ENCODE assay signal across 12 cellular contexts in the genomic region with DNA sequence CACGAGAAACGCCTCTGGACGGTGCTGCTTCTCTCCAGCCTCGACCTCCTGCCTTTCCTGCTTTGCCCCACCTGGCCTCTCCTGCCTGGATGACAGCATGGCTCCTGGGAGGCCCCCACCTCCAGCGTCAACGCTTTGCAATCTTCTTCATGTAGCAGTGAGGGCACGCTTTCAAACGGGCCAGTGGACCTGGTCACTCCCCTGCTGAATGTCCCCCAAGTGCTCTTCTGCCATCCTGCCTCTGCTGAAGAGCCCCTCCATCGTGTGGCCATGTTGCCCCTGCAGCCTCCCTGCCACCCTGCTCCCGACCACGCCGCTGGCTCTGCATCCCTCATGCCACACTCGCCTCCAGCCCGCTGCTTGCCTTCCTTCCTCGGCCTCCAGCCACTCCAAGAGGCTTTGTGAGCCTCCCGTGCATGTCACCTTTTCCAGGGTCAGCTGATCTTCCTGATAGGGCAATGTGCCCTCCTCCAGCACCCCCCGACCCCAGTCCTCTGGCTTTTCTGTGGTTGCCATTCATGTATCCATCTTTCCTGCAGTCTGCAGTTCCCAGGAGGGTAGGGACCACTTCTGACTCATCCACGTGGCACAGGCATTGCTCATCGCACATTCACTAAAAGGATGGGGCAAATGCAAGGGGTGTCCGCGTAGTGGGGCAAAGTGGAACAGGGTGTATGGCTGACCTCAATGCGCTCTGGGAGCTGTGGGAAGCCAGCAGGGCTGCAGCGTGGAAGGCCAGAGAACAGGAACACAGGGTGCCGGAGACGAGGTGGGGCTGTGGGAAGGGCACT.
DNase-seq lines count a peak whose midpoint lies in the region; ATAC-seq, FAIRE-seq and TF ChIP-seq lines count a peak whose summit lies in the region.
"Had no signal": no experiment of that assay in that cellular context is flagged by ENCODE, and none has a peak within 500 bp of the region (broad histone marks: within the 10 kb centered on the region; RNA-seq: fewer than 3 reads in every experiment).

No MANE protein-coding gene starts in this region.

- ATAC-seq in HepG2 (no peak), right lobe of liver (no peak), mucosa of descending colon (no peak)

- H4K20me1 ChIP-seq in HepG2 (ENCODE audit: insufficient read depth, low read length) (no peaks in the 10 kb centered on the region), fibroblast of lung (ENCODE audit: control insufficient read depth, extremely low read depth, insufficient read depth, low read length) (no peaks in the 10 kb centered on the region)

- H3K79me2 ChIP-seq in HepG2 (ENCODE audit: insufficient read depth, low read length) (no peaks in the 10 kb centered on the region), fibroblast of lung (ENCODE audit: control insufficient read depth, insufficient read depth, low read length) (no peaks in the 10 kb centered on the region)

- CTCF ChIA-PET in HepG2 (lab: Yijun Ruan, JAX; ENCODE audit: low intra/inter-chr PET ratio, low total read pairs) (no interaction called here), RWPE1 (lab: Yijun Ruan, JAX) (no interaction called here)

- TF ChIP-seq RAD21 in HepG2 (CRISPR knock-in tag; IDR thresholded peaks at IDR 0.05) = no peak

- in situ Hi-C loops in HepG2 (cut with HindIII; ENCODE audit: extremely low pct_ligation_motif_present, low pct_unique_long_range_greater_than_20kb) = no loop called here

- H3K4me1 ChIP-seq in HepG2 (ENCODE audit: insufficient read depth, low read length) (peaks cover 12% of the 10 kb centered on the region), right lobe of liver (no peaks in the 10 kb centered on the region), fibroblast of lung (ENCODE audit: control insufficient read depth, extremely low read depth, insufficient read depth, low read length) (no peaks in the 10 kb centered on the region), mucosa of descending colon (ENCODE audit: low read depth) (peaks cover 11% of the 10 kb centered on the region)

- TF ChIP-seq CTCF in HepG2 (CRISPR knock-in tag; IDR thresholded peaks at IDR 0.05) (no peak), right lobe of liver (IDR thresholded peaks at IDR 0.05) (no peak), RWPE1 (conservative IDR thresholded peaks at IDR 0.05; ENCODE audit: low read depth) (no peak), fibroblast of lung (conservative IDR thresholded peaks at IDR 0.05 in 1 of 2, IDR thresholded peaks at IDR 0.05 in 1 of 2; ENCODE audit: low read depth in 1 of 2, low read length in 2 of 2) (no peak), mucosa of descending colon (IDR thresholded peaks at IDR 0.05) (no peak)

- H3K9me3 ChIP-seq in HepG2 (ENCODE audit: low read length) (no peaks in the 10 kb centered on the region), right lobe of liver (no peaks in the 10 kb centered on the region), fibroblast of lung (ENCODE audit: control insufficient read depth, insufficient read depth, low read depth, low read length) (no peaks in the 10 kb centered on the region), mucosa of descending colon (no peaks in the 10 kb centered on the region)
- H3K9me3 ChIP-seq: neutrophil, sigmoid colon had no signal

- 93% methylated on average over 25 of the region's 25 CpGs for WGBS in HepG2 (ENCODE audit: low lambda C conversion rate)
- WGBS in right lobe of liver (ENCODE audit: insufficient coverage, low coverage, low lambda C conversion rate, missing lambda C conversion rate) = 88% methylated on average over 20 of the region's 25 CpGs

- H3K36me3 ChIP-seq in HepG2 (replicated peaks in 1 of 2; ENCODE audit: control insufficient read depth in 1 of 2, insufficient read depth in 2 of 2, low read length in 2 of 2) (peaks cover 2 to 5% of the 10 kb centered on the region in 2 experiments; a peak in 2 of 5 replicates), right lobe of liver (no peaks in the 10 kb centered on the region), fibroblast of lung (ENCODE audit: control insufficient read depth, insufficient read depth, low read length) (no peaks in the 10 kb centered on the region), mucosa of descending colon (ENCODE audit: low read depth) (no peaks in the 10 kb centered on the region)

- H3K4me2 ChIP-seq in HepG2 (ENCODE audit: low read depth, low read length) = no peak overlapping the region
- no peak overlapping the region for H3K4me2 ChIP-seq in fibroblast of lung (ENCODE audit: extremely low read depth, insufficient read depth, low read length)

- intact Hi-C loops in HepG2 (cut with micrococcal nuclease; ENCODE audit: unreplicated experiment) (no loop called here), right lobe of liver (cut with DNase I) (no loop called here), mucosa of descending colon (cut with DNase I, micrococcal nuclease) (no loop called here)

- TF ChIP-seq EP300 in HepG2 (IDR thresholded peaks at IDR 0.05; ENCODE audit: low read depth in 2 of 2, low read length in 2 of 2) (no peak), HepG2 (CRISPR knock-in tag; IDR thresholded peaks at IDR 0.05; ENCODE audit: borderline replicate concordance) (no peak)

- no peak overlapping the region for H3K4me3 ChIP-seq in HepG2 (replicated peaks in 1 of 3; ENCODE audit: insufficient read depth in 1 of 3, low read depth in 2 of 3, low read length in 3 of 3)
- no peak overlapping the region for H3K4me3 ChIP-seq in right lobe of liver
- H3K4me3 ChIP-seq in fibroblast of lung (replicated peaks in 1 of 4; ENCODE audit: control extremely low read depth in 1 of 4, insufficient read depth in 1 of 4, low read depth in 3 of 4, low read length in 4 of 4) = no peak overlapping the region
- H3K4me3 ChIP-seq in mucosa of descending colon = no peak overlapping the region
- H3K4me3 ChIP-seq: sigmoid colon had no signal

- POLR2A ChIA-PET in HepG2 (lab: Yijun Ruan, JAX) = no interaction called here
- POLR2A ChIA-PET in RWPE1 (lab: Yijun Ruan, JAX; ENCODE audit: low non-redundant PET) = no interaction called here

- no peak overlapping the region for H2AFZ ChIP-seq in HepG2 (ENCODE audit: low read length)
- no peak overlapping the region for H2AFZ ChIP-seq in fibroblast of lung (ENCODE audit: low read length)

- no peak for TF ChIP-seq POLR2A in HepG2 (IDR thresholded peaks at IDR 0.05; ENCODE audit: insufficient read depth in 1 of 2, low read depth in 2 of 2, low read length in 2 of 2)
- no peak for TF ChIP-seq POLR2A in right lobe of liver (IDR thresholded peaks at IDR 0.05)

- H3K27ac ChIP-seq in HepG2 (ENCODE audit: extremely low read length, insufficient read depth, low read length) (no peak overlapping the region), right lobe of liver (no peak overlapping the region), RWPE1 (peak overlapping the region; percentile 61), fibroblast of lung (ENCODE audit: insufficient read depth, low read length) (no peak overlapping the region)
- H3K27ac ChIP-seq: neutrophil had no signal

- H3K9ac ChIP-seq in HepG2 (ENCODE audit: insufficient read depth, low read depth, low read length) = no peak overlapping the region
- no peak overlapping the region for H3K9ac ChIP-seq in fibroblast of lung (ENCODE audit: insufficient read depth, low read length)

- no TSS peak for BruUV-seq in HepG2 (replicated peaks; lab: Mats Ljungman, UMichigan)

- DNase-seq in HepG2 (ENCODE audit: low spot score) (no peak), right lobe of liver (no peak), RWPE1 (ENCODE audit: low spot score) (peak; percentile 85), fibroblast of lung (ENCODE audit: low read depth in 2 of 2) (peak; percentile 35 to 56), COLO829 (ENCODE audit: low spot score) (no peak), HuH-7.5 (ENCODE audit: low spot score) (no peak), mucosa of descending colon (no peak), NCI-H2171 treated with DMSO at 0.1 percent for 48 hours (lab: John Stamatoyannopoulos, UW) (no peak)
- DNase-seq: kidney, sigmoid colon had no signal

- no peak for FAIRE-seq in HepG2 (lab: Jason Lieb, UNC)
- FAIRE-seq: D721Med, kidney had no signal

- H3K27me3 ChIP-seq in HepG2 (ENCODE audit: control insufficient read depth in 1 of 2, insufficient read depth in 2 of 2, low read length in 2 of 2) (no peaks in the 10 kb centered on the region), right lobe of liver (no peaks in the 10 kb centered on the region), fibroblast of lung (ENCODE audit: control insufficient read depth, insufficient read depth, low read length) (no peaks in the 10 kb centered on the region)
- H3K27me3 ChIP-seq: neutrophil, sigmoid colon had no signal

TF ChIP-seq in HepG2, 621 proteins besides CTCF, POLR2A, EP300 and RAD21:
- 0 out of 2 replicates have a peak, but pooled peaks have one; percentile 41 for TF ChIP-seq ZNF572 (CRISPR knock-in tag; IDR thresholded peaks at IDR 0.05)
- no peak for TF ChIP-seq ZNF577 (CRISPR knock-in tag; IDR thresholded peaks at IDR 0.05; ENCODE audit: borderline replicate concordance, low read depth)

Comparison
In these comparisons a context has a peak if more than half of its experiments do, and no peak if none do; other contexts are left out.
1. DNase-seq: peak in RWPE1 (single experiment) and fibroblast of lung (2 of 2); none in HepG2 (single experiment), right lobe of liver (0 of 3), COLO829 (single experiment), HuH-7.5 (single experiment), mucosa of descending colon (0 of 3) and NCI-H2171 treated with DMSO at 0.1 percent for 48 hours (single experiment).